In the genomic region with DNA sequence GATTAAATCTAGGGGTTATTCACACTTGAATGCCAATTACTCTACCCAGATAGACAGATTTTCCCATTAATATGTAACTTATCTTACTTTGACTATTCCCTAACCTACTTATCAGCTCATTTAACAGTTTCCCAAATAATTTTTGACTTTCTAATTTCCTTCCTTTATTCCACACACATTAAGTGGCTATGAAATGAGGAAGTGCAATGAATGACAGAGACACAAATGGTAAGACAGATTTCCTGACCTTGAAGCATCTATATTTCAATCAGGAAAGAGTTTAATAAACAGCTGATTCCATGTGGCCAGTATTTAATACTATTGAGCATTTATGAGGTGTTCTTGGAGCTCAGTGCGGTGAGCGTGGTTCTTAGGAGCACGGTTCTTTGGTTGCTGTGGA, we compare ENCODE assay signal across 23 cellular contexts.
DNase-seq lines count a peak whose midpoint lies in the region; ATAC-seq, FAIRE-seq and TF ChIP-seq lines count a peak whose summit lies in the region.
"Had no signal": no experiment of that assay in that cellular context is flagged by ENCODE, and none has a peak within 500 bp of the region (broad histone marks: within the 10 kb centered on the region; RNA-seq: fewer than 3 reads in every experiment).

No MANE protein-coding gene starts in this region.

- no peak overlapping the region for H3K9ac ChIP-seq in astrocyte (ENCODE audit: low read length)

- CTCF ChIA-PET in MCF 10A (lab: Yijun Ruan, JAX): interaction anchor here (0.6 to 2.2 kb wide), 5 partner anchors 11 to 304 kb away, joined by 3 to 7 read pairs (median 3); no protein-coding TSS in a partner anchor

- no peaks in the 10 kb centered on the region for H4K20me1 ChIP-seq in astrocyte (ENCODE audit: insufficient read depth, low read length)

- H3K9me3 Mint-ChIP-seq in MCF 10A (ENCODE audit: unreplicated experiment) (no peaks in the 10 kb centered on the region), astrocyte (ENCODE audit: unreplicated experiment) (peaks cover 4% of the 10 kb centered on the region), mesothelial cell of epicardium (no peaks in the 10 kb centered on the region)
- H3K9me3 Mint-ChIP-seq: activated CD8-positive, alpha-beta T cell treated with anti-CD3 and anti-CD28 coated beads for 36 hours; dendritic cell treated with granulocyte-macrophage colony-stimulating factor and Interleukin-4, amounts not matched to agents 40 ng/mL and 50 ng/mL, for 4 days; stimulated activated memory B cell treated with anti-CD40 and anti-IgM and Interleukin-4, amounts not matched to agents 10 μg/mL and 1 μg/mL and 100 μg/mL, for 72 hours had no signal

- H3K27me3 Mint-ChIP-seq in MCF 10A (ENCODE audit: insufficient read depth, unreplicated experiment) (no peaks in the 10 kb centered on the region), astrocyte (ENCODE audit: low read depth, unreplicated experiment) (peaks cover 7% of the 10 kb centered on the region), mesothelial cell of epicardium (ENCODE audit: low read depth) (no peaks in the 10 kb centered on the region)
- H3K27me3 Mint-ChIP-seq: dendritic cell treated with granulocyte-macrophage colony-stimulating factor and Interleukin-4, amounts not matched to agents 40 ng/mL and 50 ng/mL, for 4 days had no signal

- H3K4me3 ChIP-seq in breast epithelium (no peak overlapping the region), astrocyte (ENCODE audit: insufficient read depth, low read depth, low read length) (no peak overlapping the region), mucosa of descending colon (no peak overlapping the region), gastrocnemius medialis (no peak overlapping the region)
- H3K4me3 ChIP-seq: heart left ventricle, left lung had no signal

- in situ Hi-C loops in gastrocnemius medialis (cut with MboI; ENCODE audit: low sequenced_read_pairs in 4 of 4): no loop called here

- intact Hi-C loops in MCF 10A (cut with micrococcal nuclease) (no loop called here), breast epithelium (cut with DNase I; ENCODE audit: low total_unique reads) (no loop called here), mucosa of descending colon (cut with DNase I, micrococcal nuclease) (no loop called here), gastrocnemius medialis (cut with DNase I; ENCODE audit: low total_unique reads) (no loop called here)

- H3K27me3 ChIP-seq in breast epithelium: no peaks in the 10 kb centered on the region
- no peaks in the 10 kb centered on the region for H3K27me3 ChIP-seq in astrocyte (ENCODE audit: insufficient read depth, low read length)
- H3K27me3 ChIP-seq in gastrocnemius medialis: no peaks in the 10 kb centered on the region
- H3K27me3 ChIP-seq: heart left ventricle, left lung had no signal

- peaks cover 2% of the 10 kb centered on the region for H3K4me1 Mint-ChIP-seq in MCF 10A (ENCODE audit: insufficient read depth, unreplicated experiment)
- H3K4me1 Mint-ChIP-seq in astrocyte (ENCODE audit: low read depth, unreplicated experiment): peaks cover 11% of the 10 kb centered on the region
- H3K4me1 Mint-ChIP-seq in mesothelial cell of epicardium: peaks cover 30% of the 10 kb centered on the region
- H3K4me1 Mint-ChIP-seq: stimulated activated memory B cell treated with anti-CD40 and anti-IgM and Interleukin-4, amounts not matched to agents 10 μg/mL and 1 μg/mL and 100 μg/mL, for 72 hours had no signal

- no peak overlapping the region for H3K4me2 ChIP-seq in astrocyte (ENCODE audit: low read length)

- no peak overlapping the region for H3K27ac ChIP-seq in breast epithelium
- H3K27ac ChIP-seq in astrocyte (ENCODE audit: low read depth, low read length): no peak overlapping the region
- no peak overlapping the region for H3K27ac ChIP-seq in gastrocnemius medialis
- H3K27ac ChIP-seq in substantia nigra (ENCODE audit: low read depth, low read length, poor library complexity, severe bottlenecking): no peak overlapping the region
- H3K27ac ChIP-seq: heart left ventricle, left lung, RWPE1 had no signal

- TF ChIP-seq POLR2A in breast epithelium (IDR thresholded peaks at IDR 0.05): no peak
- TF ChIP-seq POLR2A in gastrocnemius medialis (IDR thresholded peaks at IDR 0.05): no peak

- no peaks in the 10 kb centered on the region for H3K79me2 ChIP-seq in astrocyte (ENCODE audit: insufficient read depth, low read length)

- FAIRE-seq in astrocyte (lab: Jason Lieb, UNC): no peak
- FAIRE-seq: A204.1, bronchial epithelial cell had no signal

- TF ChIP-seq CTCF in MCF 10A (IDR thresholded peaks at IDR 0.05; ENCODE audit: unreplicated experiment) (no peak), breast epithelium (IDR thresholded peaks at IDR 0.05) (no peak), astrocyte (IDR thresholded peaks at IDR 0.05; ENCODE audit: insufficient read depth, low read depth, low read length) (no peak), mesothelial cell of epicardium (IDR thresholded peaks at IDR 0.05; ENCODE audit: unreplicated experiment) (no peak), mucosa of descending colon (IDR thresholded peaks at IDR 0.05) (no peak), gastrocnemius medialis (IDR thresholded peaks at IDR 0.05 in 4 of 5, conservative IDR thresholded peaks at IDR 0.05 in 1 of 5) (no peak)

- H3K9me3 ChIP-seq in breast epithelium: no peaks in the 10 kb centered on the region
- no peaks in the 10 kb centered on the region for H3K9me3 ChIP-seq in astrocyte (ENCODE audit: insufficient read depth, low read depth, low read length)
- no peaks in the 10 kb centered on the region for H3K9me3 ChIP-seq in mucosa of descending colon
- H3K9me3 ChIP-seq in gastrocnemius medialis: no peaks in the 10 kb centered on the region
- H3K9me3 ChIP-seq: heart left ventricle, left lung had no signal

- ATAC-seq in mucosa of descending colon (no peak), gastrocnemius medialis (no peak)
- ATAC-seq: activated CD4-positive, CD25-positive, alpha-beta regulatory T cell treated with anti-CD3 and anti-CD28 coated beads, Interleukin-2, amount 50 U/mL, for 24 hours; activated CD8-positive, alpha-beta T cell treated with anti-CD3 and anti-CD28 coated beads for 36 hours; heart left ventricle; stimulated activated memory B cell treated with anti-CD40 and anti-IgM and Interleukin-4, amounts not matched to agents 10 μg/mL and 1 μg/mL and 100 μg/mL, for 72 hours had no signal

- H3K36me3 ChIP-seq in breast epithelium (no peaks in the 10 kb centered on the region), astrocyte (ENCODE audit: insufficient read depth, low read length) (no peaks in the 10 kb centered on the region), mucosa of descending colon (ENCODE audit: low read depth) (no peaks in the 10 kb centered on the region), gastrocnemius medialis (no peaks in the 10 kb centered on the region)
- H3K36me3 ChIP-seq: heart left ventricle, left lung had no signal

- H3K4me3 Mint-ChIP-seq in MCF 10A (ENCODE audit: unreplicated experiment): no peak overlapping the region
- H3K4me3 Mint-ChIP-seq in astrocyte (ENCODE audit: unreplicated experiment): no peak overlapping the region
- no peak overlapping the region for H3K4me3 Mint-ChIP-seq in mesothelial cell of epicardium
- H3K4me3 Mint-ChIP-seq: activated CD8-positive, alpha-beta T cell treated with anti-CD3 and anti-CD28 coated beads for 36 hours; dendritic cell treated with granulocyte-macrophage colony-stimulating factor and Interleukin-4, amounts not matched to agents 40 ng/mL and 50 ng/mL, for 4 days; stimulated activated memory B cell treated with anti-CD40 and anti-IgM and Interleukin-4, amounts not matched to agents 10 μg/mL and 1 μg/mL and 100 μg/mL, for 72 hours had no signal

- H3K27ac Mint-ChIP-seq in MCF 10A (ENCODE audit: low read depth, unreplicated experiment) (peak overlapping the region; percentile 53), astrocyte (ENCODE audit: unreplicated experiment) (peak overlapping the region; percentile 63), mesothelial cell of epicardium (peak overlapping the region; percentile 92)
- H3K27ac Mint-ChIP-seq: activated CD8-positive, alpha-beta T cell treated with anti-CD3 and anti-CD28 coated beads for 36 hours; dendritic cell treated with granulocyte-macrophage colony-stimulating factor and Interleukin-4, amounts not matched to agents 40 ng/mL and 50 ng/mL, for 4 days; stimulated activated memory B cell treated with anti-CD40 and anti-IgM and Interleukin-4, amounts not matched to agents 10 μg/mL and 1 μg/mL and 100 μg/mL, for 72 hours had no signal

- H3K36me3 Mint-ChIP-seq in MCF 10A (ENCODE audit: insufficient read depth, unreplicated experiment): no peaks in the 10 kb centered on the region
- H3K36me3 Mint-ChIP-seq in astrocyte (ENCODE audit: low read depth, unreplicated experiment): peaks cover 2% of the 10 kb centered on the region
- no peaks in the 10 kb centered on the region for H3K36me3 Mint-ChIP-seq in mesothelial cell of epicardium
- H3K36me3 Mint-ChIP-seq: stimulated activated memory B cell treated with anti-CD40 and anti-IgM and Interleukin-4, amounts not matched to agents 10 μg/mL and 1 μg/mL and 100 μg/mL, for 72 hours had no signal

- BruUV-seq in MCF 10A (replicated peaks; lab: Mats Ljungman, UMichigan): no TSS peak

- DNase-seq in MCF 10A (ENCODE audit: unreplicated experiment) (no peak), breast epithelium (ENCODE audit: low spot score in 2 of 2) (no peak), astrocyte (ENCODE audit: low read depth) (no peak), mesothelial cell of epicardium (ENCODE audit: low spot score in 2 of 2, unreplicated experiment in 2 of 2) (no peak), mucosa of descending colon (no peak), gastrocnemius medialis (no peak), substantia nigra (lab: John Stamatoyannopoulos, UW) (no peak)
- DNase-seq in activated CD4-positive, alpha-beta T cell treated with anti-CD3 and anti-CD28 coated beads for 1 hour: no peak
- DNase-seq: activated CD8-positive, alpha-beta T cell treated with anti-CD3 and anti-CD28 coated beads for 36 hours; activated gamma-delta T cell; activated T-cell treated with anti-CD3 and anti-CD28 coated beads for 4 hours; heart left ventricle; KG1; left lung; midbrain; NCI-H1694; T-helper 9 cell had no signal

- H3K4me1 ChIP-seq in breast epithelium (no peaks in the 10 kb centered on the region), astrocyte (ENCODE audit: insufficient read depth, low read length) (no peaks in the 10 kb centered on the region), mucosa of descending colon (ENCODE audit: low read depth) (no peaks in the 10 kb centered on the region), gastrocnemius medialis (no peaks in the 10 kb centered on the region)
- H3K4me1 ChIP-seq: left lung had no signal

- POLR2A ChIA-PET in MCF 10A (lab: Yijun Ruan, JAX): interaction anchor here (0.6 kb wide), 1 partner anchor 1405 kb away, joined by 3 read pairs; no protein-coding TSS in a partner anchor

- H2AFZ ChIP-seq in astrocyte (ENCODE audit: low read depth, low read length): no peak overlapping the region
